25 cellular contexts compared by ENCODE assay signal in genomic region chrX:9091253-9091652, GRCh38. TPM values are rescaled to one million over a fixed set of nuclear protein-coding genes. Genes with fewer than 3 reads are reported as not detected.
A peak's percentile ranks its signal among the peaks of the same experiment; 100 is the strongest.
DNase-seq lines count a peak whose midpoint lies in the region; ATAC-seq, FAIRE-seq and TF ChIP-seq lines count a peak whose summit lies in the region.
"Had no signal": no experiment of that assay in that cellular context is flagged by ENCODE, and none has a peak within 500 bp of the region (broad histone marks: within the 10 kb centered on the region; RNA-seq: fewer than 3 reads in every experiment).

No MANE protein-coding gene starts in this region.

- DNase-seq in Ammon's horn (ENCODE audit: low spot score) (peak; percentile 2), NOMO-1 treated with dmso at 0.1 percent for 144 hours (lab: John Stamatoyannopoulos, UW; ENCODE audit: unreplicated experiment) (peak; percentile 78), bronchial epithelial cell (ENCODE audit: low read depth) (no peak), posterior vena cava (ENCODE audit: low spot score) (no peak), right lobe of liver (no peak)
- no peak for DNase-seq in activated naive CD4-positive, alpha-beta T cell treated with anti-CD3 and anti-CD28 coated beads for 36 hours
- DNase-seq: BE2C; CD4-positive, alpha-beta memory T cell; DMS153; GDM1; H7; HFFc6; NCI-H1092 treated with DMSO at 0.1 percent for 48 hours; NCI-H2081; NCI-H2171 treated with DMSO at 0.1 percent for 48 hours; PC-9; SIG-M5 had no signal

- H3K4me3 ChIP-seq in bronchial epithelial cell (ENCODE audit: low read depth, low read length): no peak overlapping the region
- H3K4me3 ChIP-seq in right lobe of liver: no peak overlapping the region
- H3K4me3 ChIP-seq: PC-9 had no signal

- CTCF ChIA-PET in activated naive CD4-positive, alpha-beta T cell treated with anti-CD3 and anti-CD28 coated beads for 36 hours (lab: Charles Lee): interaction anchor here (0.6 kb wide), 1 partner anchor 940 kb away, joined by 5 read pairs; no protein-coding TSS in a partner anchor

- H3K9me3 ChIP-seq in right lobe of liver: no peaks in the 10 kb centered on the region
- H3K9me3 ChIP-seq: BE2C had no signal

- ATAC-seq in HG02678 (IDR thresholded peaks at IDR 0.05; ENCODE audit: unreplicated experiment) (peak; percentile 48), GM19397 (IDR thresholded peaks at IDR 0.05; ENCODE audit: unreplicated experiment) (no peak), right lobe of liver (no peak)

- H3K36me3 ChIP-seq in bronchial epithelial cell (ENCODE audit: control insufficient read depth, insufficient read depth, low read length) (no peaks in the 10 kb centered on the region), right lobe of liver (no peaks in the 10 kb centered on the region)
- H3K36me3 ChIP-seq: BE2C had no signal

- no peaks in the 10 kb centered on the region for H3K36me3 Mint-ChIP-seq in activated naive CD4-positive, alpha-beta T cell treated with anti-CD3 and anti-CD28 coated beads for 36 hours (ENCODE audit: low read depth)

- H3K4me1 Mint-ChIP-seq in activated naive CD4-positive, alpha-beta T cell treated with anti-CD3 and anti-CD28 coated beads for 36 hours (ENCODE audit: low read depth): peaks cover 7% of the 10 kb centered on the region

- no peaks in the 10 kb centered on the region for H3K27me3 Mint-ChIP-seq in activated naive CD4-positive, alpha-beta T cell treated with anti-CD3 and anti-CD28 coated beads for 36 hours (ENCODE audit: low read depth)
- H3K27me3 Mint-ChIP-seq: CD4-positive, alpha-beta memory T cell had no signal

- peak; percentile 43 for FAIRE-seq in bronchial epithelial cell (lab: Jason Lieb, UNC)

- no peak for TF ChIP-seq POLR2A in right lobe of liver (IDR thresholded peaks at IDR 0.05)

- WGBS in right lobe of liver (ENCODE audit: insufficient coverage, low coverage, low lambda C conversion rate, missing lambda C conversion rate): 66% methylated on average over 4 of the region's 4 CpGs

- no peak overlapping the region for H3K4me3 Mint-ChIP-seq in activated naive CD4-positive, alpha-beta T cell treated with anti-CD3 and anti-CD28 coated beads for 36 hours
- H3K4me3 Mint-ChIP-seq: CD4-positive, alpha-beta memory T cell; HFFc6 had no signal

- H3K4me1 ChIP-seq in right lobe of liver: no peaks in the 10 kb centered on the region
- H3K4me1 ChIP-seq: BE2C had no signal

- TF ChIP-seq CTCF in bronchial epithelial cell (IDR thresholded peaks at IDR 0.05; ENCODE audit: insufficient read depth, low read length, severe bottlenecking): no peak
- TF ChIP-seq CTCF in right lobe of liver (IDR thresholded peaks at IDR 0.05): no peak

- no peak overlapping the region for H3K27ac ChIP-seq in right lobe of liver
- H3K27ac ChIP-seq: 22Rv1, KMS-11, PC-9, RWPE1 had no signal

- peaks cover 2% of the 10 kb centered on the region for H3K9me3 Mint-ChIP-seq in activated naive CD4-positive, alpha-beta T cell treated with anti-CD3 and anti-CD28 coated beads for 36 hours

- no peaks in the 10 kb centered on the region for H3K27me3 ChIP-seq in bronchial epithelial cell (ENCODE audit: control insufficient read depth, insufficient read depth, low read length)
- H3K27me3 ChIP-seq in right lobe of liver: no peaks in the 10 kb centered on the region
- H3K27me3 ChIP-seq: BE2C had no signal

- intact Hi-C loops in activated naive CD4-positive, alpha-beta T cell treated with anti-CD3 and anti-CD28 coated beads for 36 hours (cut with micrococcal nuclease): no loop called here
- intact Hi-C loops in posterior vena cava (cut with DNase I): no loop called here
- intact Hi-C loops in right lobe of liver (cut with DNase I): no loop called here

- no peak overlapping the region for H3K27ac Mint-ChIP-seq in activated naive CD4-positive, alpha-beta T cell treated with anti-CD3 and anti-CD28 coated beads for 36 hours
- H3K27ac Mint-ChIP-seq: CD4-positive, alpha-beta memory T cell; HFFc6 had no signal

RNA-seq across cellular contexts. Expression of gene FAM9B, which starts 57.3 kb away (rescaled TPM):
- total RNA-seq in bronchial epithelial cell (not detected in 2 replicates), posterior vena cava (not detected), right lobe of liver (1 to 10 TPM in 3 of 6 experiments, under 1 TPM in 3; 0.34 to 2.3 (median 1.3) TPM)
- not detected for total RNA-seq in activated naive CD4-positive, alpha-beta T cell treated with anti-CD3 and anti-CD28 coated beads for 36 hours
- total RNA-seq: CD4-positive, alpha-beta memory T cell; Daoy; HFFc6; M059J; NCI-H460; PC-9 had no signal

Comparison
In these comparisons a context has a peak if more than half of its experiments do, and no peak if none do; other contexts are left out.
1. DNase-seq: peak in Ammon's horn (single experiment) and NOMO-1 treated with dmso at 0.1 percent for 144 hours (single experiment); none in bronchial epithelial cell (single experiment), activated naive CD4-positive, alpha-beta T cell treated with anti-CD3 and anti-CD28 coated beads for 36 hours (single experiment), posterior vena cava (single experiment) and right lobe of liver (0 of 3).